In the genomic region with DNA sequence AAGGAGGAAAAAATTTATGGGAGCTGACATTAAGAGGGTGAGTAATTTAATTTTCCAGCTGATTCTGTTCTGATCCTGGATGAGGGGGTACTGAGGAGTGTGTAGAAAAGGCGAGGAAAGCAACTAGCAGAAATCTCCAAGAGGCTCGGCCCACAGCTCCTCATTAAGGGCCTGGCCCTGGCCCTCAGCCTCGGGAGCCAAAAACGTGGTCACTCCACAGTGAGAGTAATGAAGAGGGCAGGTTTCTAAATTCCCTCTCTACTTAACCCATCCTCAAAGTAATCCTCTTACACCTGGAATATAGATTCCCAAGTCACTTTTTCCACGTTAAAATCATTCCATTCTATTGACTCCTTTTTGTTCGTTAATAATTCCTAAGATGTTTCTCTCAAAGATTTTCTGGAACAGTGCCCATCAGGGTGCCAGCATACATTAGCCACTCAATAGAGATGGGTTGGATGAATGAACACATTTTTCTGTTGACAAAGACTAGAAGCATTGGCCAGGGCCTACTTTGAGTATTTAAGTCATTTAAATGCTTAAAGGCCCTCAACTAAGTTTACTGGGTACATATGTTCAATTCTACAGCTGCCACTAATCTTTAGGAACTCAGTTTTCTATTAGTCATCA, we compare ENCODE assay signal across 11 cellular contexts. TPM values are rescaled to one million over a fixed set of nuclear protein-coding genes. Genes with fewer than 3 reads are reported as not detected.
A peak's percentile ranks its signal among the peaks of the same experiment; 100 is the strongest.
DNase-seq lines count a peak whose midpoint lies in the region; ATAC-seq lines count a peak whose summit lies in the region.
"Had no signal": no experiment of that assay in that cellular context is flagged by ENCODE, and none has a peak within 500 bp of the region (broad histone marks: within the 10 kb centered on the region; RNA-seq: fewer than 3 reads in every experiment).

No MANE protein-coding gene starts in this region.

- no peak overlapping the region for H3K4me3 Mint-ChIP-seq in stimulated activated memory B cell treated with anti-CD40 and anti-IgM and Interleukin-4, amounts not matched to agents 10 μg/mL and 1 μg/mL and 100 μg/mL, for 72 hours
- H3K4me3 Mint-ChIP-seq: activated CD4-positive, alpha-beta T cell treated with anti-CD3 and anti-CD28 coated beads, Interleukin-2, amount 10 ng/mL, durations not matched to agents 7 days and 5 days; CD4-positive, alpha-beta T cell; T-cell had no signal

- peak overlapping the region; percentile 40; the same call in 1 of the 2 replicates for H3K4me3 ChIP-seq in HAP-1
- peak overlapping the region; percentile 72; the same call in 1 of the 2 replicates for H3K4me3 ChIP-seq in iPS-18c (ENCODE audit: insufficient read depth, low read depth, low read length)

- in situ Hi-C loops in HAP-1 (cut with MboI; ENCODE audit: low sequenced_read_pairs) (no loop called here), ACHN (cut with HindIII; ENCODE audit: low pct_ligation_motif_present, low pct_unique_long_range_greater_than_20kb, low sequenced_read_pairs) (no loop called here)

- no peaks in the 10 kb centered on the region for H3K36me3 Mint-ChIP-seq in stimulated activated memory B cell treated with anti-CD40 and anti-IgM and Interleukin-4, amounts not matched to agents 10 μg/mL and 1 μg/mL and 100 μg/mL, for 72 hours
- H3K36me3 Mint-ChIP-seq: T-cell had no signal

- H3K36me3 ChIP-seq in HAP-1 (replicated peaks) = no peaks in the 10 kb centered on the region

- H3K27ac Mint-ChIP-seq in stimulated activated memory B cell treated with anti-CD40 and anti-IgM and Interleukin-4, amounts not matched to agents 10 μg/mL and 1 μg/mL and 100 μg/mL, for 72 hours = no peak overlapping the region
- H3K27ac Mint-ChIP-seq: activated CD4-positive, alpha-beta T cell treated with anti-CD3 and anti-CD28 coated beads, Interleukin-2, amount 10 ng/mL, durations not matched to agents 7 days and 5 days; CD4-positive, alpha-beta T cell; T-cell had no signal

- peaks cover 10% of the 10 kb centered on the region for H3K4me1 Mint-ChIP-seq in stimulated activated memory B cell treated with anti-CD40 and anti-IgM and Interleukin-4, amounts not matched to agents 10 μg/mL and 1 μg/mL and 100 μg/mL, for 72 hours
- H3K4me1 Mint-ChIP-seq: activated CD4-positive, alpha-beta T cell treated with anti-CD3 and anti-CD28 coated beads, Interleukin-2, amount 10 ng/mL, durations not matched to agents 7 days and 5 days had no signal

- no peak for ATAC-seq in stimulated activated memory B cell treated with anti-CD40 and anti-IgM and Interleukin-4, amounts not matched to agents 10 μg/mL and 1 μg/mL and 100 μg/mL, for 72 hours
- ATAC-seq: T-cell had no signal

- no peaks in the 10 kb centered on the region for H3K27me3 ChIP-seq in HAP-1 (ENCODE audit: low read depth)

- peaks cover 31% of the 10 kb centered on the region for H3K27me3 Mint-ChIP-seq in stimulated activated memory B cell treated with anti-CD40 and anti-IgM and Interleukin-4, amounts not matched to agents 10 μg/mL and 1 μg/mL and 100 μg/mL, for 72 hours

- DNase-seq in HAP-1 (ENCODE audit: low spot score in 2 of 2) (peak; percentile 31 to 37), SK-N-DZ (ENCODE audit: low spot score) (peak; percentile 49), renal cortical epithelial cell (ENCODE audit: low read depth) (peak; percentile 73), ACHN (no peak)
- no peak for DNase-seq in activated CD4-positive, alpha-beta T cell treated with anti-CD3 and anti-CD28 coated beads, Interleukin-2, amount 50 U/mL, for 48 hours
- DNase-seq: activated CD4-positive, alpha-beta T cell treated with anti-CD3 and anti-CD28 coated beads, Interleukin-2, amount 10 ng/mL, durations not matched to agents 7 days and 5 days; CD4-positive, alpha-beta T cell; NCI-H187; T-cell had no signal

- H3K9me3 ChIP-seq in HAP-1 = no peaks in the 10 kb centered on the region
- H3K9me3 ChIP-seq in iPS-18c (ENCODE audit: control insufficient read depth, insufficient read depth, low read length) = no peaks in the 10 kb centered on the region

- H3K9me3 Mint-ChIP-seq in stimulated activated memory B cell treated with anti-CD40 and anti-IgM and Interleukin-4, amounts not matched to agents 10 μg/mL and 1 μg/mL and 100 μg/mL, for 72 hours = no peaks in the 10 kb centered on the region
- H3K9me3 Mint-ChIP-seq: activated CD4-positive, alpha-beta T cell treated with anti-CD3 and anti-CD28 coated beads, Interleukin-2, amount 10 ng/mL, durations not matched to agents 7 days and 5 days; CD4-positive, alpha-beta T cell; T-cell had no signal

- peaks cover 34% of the 10 kb centered on the region for H3K4me1 ChIP-seq in HAP-1

RNA-seq across cellular contexts. Expression of a gene that starts 1.1 kb away (rescaled TPM):
- 14.6 and 22.1 TPM in 2 replicates for polyA plus RNA-seq in SK-N-DZ (2014; cell fraction: cytosol; rRNA removed)
- polyA plus RNA-seq in SK-N-DZ (2014; cell fraction: nucleus; rRNA removed) = 233 and 240 TPM in 2 replicates
- 13.7 and 25.9 TPM in 2 replicates for total RNA-seq in renal cortical epithelial cell
- total RNA-seq: activated CD4-positive, alpha-beta T cell treated with anti-CD3 and anti-CD28 coated beads, Interleukin-2, amount 10 ng/mL, durations not matched to agents 7 days and 5 days; CD4-positive, alpha-beta T cell had no signal

Comparison
In these comparisons a context has a peak if more than half of its experiments do, and no peak if none do; other contexts are left out.
1. DNase-seq: peak in HAP-1 (2 of 2), SK-N-DZ (single experiment) and renal cortical epithelial cell (single experiment); none in ACHN (single experiment) and activated CD4-positive, alpha-beta T cell treated with anti-CD3 and anti-CD28 coated beads, Interleukin-2, amount 50 U/mL, for 48 hours (0 of 2).